ENCODE assay signal across 20 cellular contexts in the genomic region with DNA sequence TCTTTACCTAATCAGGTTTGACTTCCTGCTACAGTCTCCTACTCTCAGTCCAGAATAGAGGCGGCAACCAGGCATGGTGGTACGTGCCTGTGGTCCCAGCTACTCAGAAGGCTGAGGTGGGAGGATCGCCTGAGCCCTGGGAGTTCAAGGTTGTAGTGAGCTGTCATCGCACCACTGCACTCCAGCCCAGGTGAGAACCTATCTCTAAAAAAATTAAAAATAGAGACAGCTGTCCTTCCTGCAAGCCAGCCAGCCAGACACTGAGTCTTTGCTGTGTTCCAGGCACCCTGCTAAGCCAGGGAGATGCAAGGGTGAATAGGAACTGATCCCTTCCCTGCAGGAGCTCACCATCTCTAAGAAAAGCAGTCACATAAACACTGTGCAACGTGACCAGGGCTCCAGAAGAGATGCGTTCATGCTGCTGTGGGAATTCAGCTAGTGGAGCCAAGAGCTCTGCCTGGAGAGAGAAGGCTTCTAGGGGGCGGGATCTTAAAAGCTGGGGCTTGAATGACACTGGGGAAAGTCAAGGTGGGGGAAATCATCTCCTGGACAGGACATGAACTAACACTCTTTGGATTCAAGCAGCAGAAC. TPM values are rescaled to one million over a fixed set of nuclear protein-coding genes. Genes with fewer than 3 reads are reported as not detected.
"Had no signal": no experiment of that assay in that cellular context is flagged by ENCODE, and none has a peak within 500 bp of the region (broad histone marks: within the 10 kb centered on the region; RNA-seq: fewer than 3 reads in every experiment).

No MANE protein-coding gene starts in this region.

- H3K27ac Mint-ChIP-seq: activated naive CD4-positive, alpha-beta T cell treated with anti-CD3 and anti-CD28 coated beads, Interleukin-2, amount 50 U/mL, for 72 hours; naive thymus-derived CD4-positive, alpha-beta T cell had no signal

- DNase-seq: activated CD4-positive, alpha-beta T cell treated with anti-CD3 and anti-CD28 coated beads for 1 hour; activated CD4-positive, alpha-beta T cell treated with anti-CD3 and anti-CD28 coated beads, Interleukin-2, amount 50 U/mL, for 48 hours; activated gamma-delta T cell; activated T-cell treated with anti-CD3 and anti-CD28 coated beads, Interleukin-2, amount 50 U/mL, for 48 hours; amniotic stem cell; body of pancreas; caudate nucleus; colonic mucosa; hippocampal formation; left ventricle myocardium inferior; mucosa of descending colon; naive thymus-derived CD4-positive, alpha-beta T cell; retina; stimulated activated CD4-positive, alpha-beta T cell treated with anti-CD3 and anti-CD28 coated beads, Interleukin-4, amount 100 ng/mL, for 1 hour; stimulated activated naive CD8-positive, alpha-beta T cell treated with anti-CD3 and anti-CD28 coated beads, Interleukin-15, Interleukin-2, amounts not matched to agents 100 U/mL and 50 U/mL, for 24 hours; trophoblast cell had no signal

- H3K36me3 Mint-ChIP-seq: activated naive CD4-positive, alpha-beta T cell treated with anti-CD3 and anti-CD28 coated beads, Interleukin-2, amount 50 U/mL, for 72 hours; naive thymus-derived CD4-positive, alpha-beta T cell had no signal

- H3K4me1 ChIP-seq: body of pancreas, colonic mucosa, left ventricle myocardium inferior had no signal

- H3K4me3 Mint-ChIP-seq: naive thymus-derived CD4-positive, alpha-beta T cell had no signal

- H3K4me3 ChIP-seq: body of pancreas, colonic mucosa, left ventricle myocardium inferior, mucosa of descending colon had no signal

- H3K27me3 ChIP-seq: body of pancreas, colonic mucosa had no signal

- ATAC-seq: activated naive CD4-positive, alpha-beta T cell treated with anti-CD3 and anti-CD28 coated beads, Interleukin-2, amount 50 U/mL, for 72 hours; body of pancreas; esophagus mucosa; mucosa of descending colon; naive thymus-derived CD4-positive, alpha-beta T cell; stimulated activated naive CD8-positive, alpha-beta T cell treated with anti-CD3 and anti-CD28 coated beads, Interleukin-15, Interleukin-2, amounts not matched to agents 100 U/mL and 50 U/mL, for 24 hours had no signal

- H3K36me3 ChIP-seq: colonic mucosa, left ventricle myocardium inferior had no signal

- H3K4me1 Mint-ChIP-seq: naive thymus-derived CD4-positive, alpha-beta T cell had no signal

- H3K9me3 Mint-ChIP-seq: activated naive CD4-positive, alpha-beta T cell treated with anti-CD3 and anti-CD28 coated beads, Interleukin-2, amount 50 U/mL, for 72 hours; naive thymus-derived CD4-positive, alpha-beta T cell had no signal

- H3K9me3 ChIP-seq: body of pancreas, colonic mucosa, mucosa of descending colon had no signal

- H3K27ac ChIP-seq: body of pancreas, colonic mucosa, left ventricle myocardium inferior, VCaP had no signal

RNA-seq across cellular contexts. Expression of a gene that starts 22.1 kb away (rescaled TPM):
- total RNA-seq: glomerular endothelial cell had no signal
- polyA plus RNA-seq: naive thymus-derived CD4-positive, alpha-beta T cell had no signal
